1 cellular context compared by ENCODE assay signal in the genomic region with DNA sequence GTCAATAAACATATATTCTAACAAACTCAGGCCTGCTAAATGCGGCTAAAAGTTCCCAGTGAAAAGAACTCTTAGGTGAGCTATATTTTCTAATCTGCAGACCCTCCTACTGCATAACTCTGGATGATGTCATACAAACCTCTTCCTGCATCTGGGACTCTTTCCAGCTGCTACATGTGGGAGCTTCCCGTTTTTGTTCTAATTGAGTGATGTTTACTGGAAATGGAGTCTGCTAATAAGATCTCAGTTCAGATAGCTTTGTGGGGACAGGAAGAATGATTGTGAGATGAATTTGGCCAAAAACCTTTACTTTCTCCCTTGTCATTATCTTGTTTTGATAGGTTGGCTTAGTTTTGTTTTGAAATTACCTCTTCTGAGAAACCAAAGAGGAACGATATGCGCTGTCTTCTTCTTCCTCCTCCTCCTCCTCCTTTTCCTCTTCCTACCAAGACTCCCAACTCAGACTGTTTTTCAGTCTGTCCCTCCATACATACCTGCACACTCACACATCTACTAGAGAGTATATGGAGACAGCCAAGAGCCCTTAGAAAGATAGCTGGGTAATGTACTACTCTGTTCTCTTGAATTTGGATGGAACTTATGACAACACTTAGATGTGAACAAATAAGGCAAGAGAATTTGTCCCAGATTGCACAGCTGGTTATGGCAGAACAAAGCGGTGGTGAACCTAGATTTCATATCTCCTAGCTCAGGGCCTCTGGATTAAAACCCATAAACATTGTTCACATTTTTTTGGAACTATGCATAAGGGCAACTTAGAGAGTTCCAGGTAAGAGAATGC.
TF ChIP-seq lines count a peak whose summit lies in the region.

No MANE protein-coding gene starts in this region.

TF ChIP-seq in SK-N-SH, 30 proteins besides CTCF, POLR2A, EP300 and RAD21 (continued from another document):
- TF ChIP-seq, protein P1, sequence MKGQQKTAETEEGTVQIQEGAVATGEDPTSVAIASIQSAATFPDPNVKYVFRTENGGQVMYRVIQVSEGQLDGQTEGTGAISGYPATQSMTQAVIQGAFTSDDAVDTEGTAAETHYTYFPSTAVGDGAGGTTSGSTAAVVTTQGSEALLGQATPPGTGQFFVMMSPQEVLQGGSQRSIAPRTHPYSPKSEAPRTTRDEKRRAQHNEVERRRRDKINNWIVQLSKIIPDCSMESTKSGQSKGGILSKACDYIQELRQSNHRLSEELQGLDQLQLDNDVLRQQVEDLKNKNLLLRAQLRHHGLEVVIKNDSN (IDR thresholded peaks at IDR 0.05; ENCODE audit: borderline replicate concordance, low read depth), result 0 out of 2 replicates have a peak, but pooled peaks have one; percentile 19
- TF ChIP-seq FOSL2 (IDR thresholded peaks at IDR 0.05; ENCODE audit: borderline replicate concordance, low read depth) (peak; percentile 65), RFX5 (IDR thresholded peaks at IDR 0.05; ENCODE audit: low read length) (no peak), MAX (IDR thresholded peaks at IDR 0.05; ENCODE audit: low read depth) (peak; percentile 74), TAF1 (IDR thresholded peaks at IDR 0.05; ENCODE audit: borderline replicate concordance, low read depth, low read length) (no peak; the same call in 1 of the 2 replicates), MEF2A (IDR thresholded peaks at IDR 0.05; ENCODE audit: borderline replicate concordance, low read depth) (peak; percentile 44; the same call in 1 of the 2 replicates), RCOR1 (IDR thresholded peaks at IDR 0.05; ENCODE audit: low read length) (peak; percentile 91), TEAD4 (IDR thresholded peaks at IDR 0.05; ENCODE audit: borderline replicate concordance, insufficient read depth) (peak; percentile 86), REST (IDR thresholded peaks at IDR 0.05; ENCODE audit: low read depth, low read length) (no peak)
